ENCODE assay signal across 11 cellular contexts in genomic region chr21:29163381-29164115, GRCh38. TPM values are rescaled to one million over a fixed set of nuclear protein-coding genes. Genes with fewer than 3 reads are reported as not detected.
DNase-seq lines count a peak whose midpoint lies in the region; ATAC-seq and TF ChIP-seq lines count a peak whose summit lies in the region.
"Had no signal": no experiment of that assay in that cellular context is flagged by ENCODE, and none has a peak within 500 bp of the region (broad histone marks: within the 10 kb centered on the region; RNA-seq: fewer than 3 reads in every experiment).

No MANE protein-coding gene starts in this region.

- ATAC-seq in left lung (peak; percentile 43), GM21381 (IDR thresholded peaks at IDR 0.05; ENCODE audit: unreplicated experiment) (no peak), HG02852 (IDR thresholded peaks at IDR 0.05; ENCODE audit: unreplicated experiment) (no peak)
- ATAC-seq: natural killer cell treated with Interleukin-12 subunit alpha and Interleukin-12 subunit beta and Interleukin-15 and Interleukin-18, amount 100 ng/mL, for 72 hours had no signal

- H3K4me1 ChIP-seq in left lung (peaks cover 0 to 49% of the 10 kb centered on the region in 2 donors), tibial artery (peaks cover 0 to 30% (median 11%) of the 10 kb centered on the region in 4 donors), SJCRH30 (no peaks in the 10 kb centered on the region)

- TF ChIP-seq CTCF in brain microvascular endothelial cell (IDR thresholded peaks at IDR 0.05; ENCODE audit: low read depth, low read length, missing control alignments) (no peak), left lung (IDR thresholded peaks at IDR 0.05) (no peak), tibial artery (IDR thresholded peaks at IDR 0.05) (no peak)

- intact Hi-C loops in left lung (cut with DNase I), result loop anchor here in 1 of 2 donors (5.0 kb wide), 1 partner anchor 209 kb away; no protein-coding TSS in a partner anchor
- intact Hi-C loops in tibial artery (cut with DNase I; ENCODE audit: low total_unique reads), result loop anchor here (5.0 to 10.0 kb wide), 2 partner anchors 131 to 209 kb away; partner anchors contain the start of gene BACH1

- no peaks in the 10 kb centered on the region for H3K9me3 ChIP-seq in left lung
- no peaks in the 10 kb centered on the region for H3K9me3 ChIP-seq in tibial artery
- no peaks in the 10 kb centered on the region for H3K9me3 ChIP-seq in SJCRH30 (replicated peaks)

- DNase-seq in KBM-7, result peak; percentile 19
- no peak for DNase-seq in brain microvascular endothelial cell
- DNase-seq in left lung, result no peak
- DNase-seq in tibial artery, result no peak
- no peak for DNase-seq in SJCRH30
- DNase-seq in NCI-H748 treated with DMSO at 0.1 percent for 48 hours (lab: John Stamatoyannopoulos, UW), result no peak
- DNase-seq: activated gamma-delta T cell treated with Interleukin-2 at 50 U/mL for 16 hours, NCI-H187 treated with DMSO at 0.1 percent for 48 hours had no signal

- in situ Hi-C loops in KBM-7 (cut with MboI; ENCODE audit: low pct_unique_long_range_greater_than_20kb, low sequenced_read_pairs) (loop anchor here (25.0 kb wide), 1 partner anchor 199 kb away; no protein-coding TSS in a partner anchor), brain microvascular endothelial cell (cut with HindIII; ENCODE audit: low pct_ligation_motif_present, low sequenced_read_pairs) (no loop called here)

- peak overlapping the region; percentile 99 for H3K27ac ChIP-seq in brain microvascular endothelial cell
- peak overlapping the region; percentile 71 to 84 for H3K27ac ChIP-seq in left lung
- peak overlapping the region; percentile 71 to 84 for H3K27ac ChIP-seq in tibial artery
- H3K27ac ChIP-seq in SJCRH30, result no peak overlapping the region

- no peaks in the 10 kb centered on the region for H3K36me3 ChIP-seq in brain microvascular endothelial cell (replicated peaks)
- no peaks in the 10 kb centered on the region for H3K36me3 ChIP-seq in left lung
- no peaks in the 10 kb centered on the region for H3K36me3 ChIP-seq in tibial artery
- H3K36me3 ChIP-seq in SJCRH30, result peaks cover 12% of the 10 kb centered on the region

- no peaks in the 10 kb centered on the region for H3K27me3 ChIP-seq in brain microvascular endothelial cell (replicated peaks)
- no peaks in the 10 kb centered on the region for H3K27me3 ChIP-seq in left lung
- H3K27me3 ChIP-seq in tibial artery, result no peaks in the 10 kb centered on the region
- no peaks in the 10 kb centered on the region for H3K27me3 ChIP-seq in SJCRH30

- H3K4me3 ChIP-seq in brain microvascular endothelial cell (ENCODE audit: low read depth, low read length) (no peak overlapping the region), left lung (no peak overlapping the region), tibial artery (peak overlapping the region; percentile 16 to 21), SJCRH30 (no peak overlapping the region)

RNA-seq across cellular contexts. Expression of gene MAP3K7CL, which starts 33.1 kb away (rescaled TPM):
- total RNA-seq in left lung, result 1 to 10 TPM; 5.0 to 7.7 TPM
- total RNA-seq in SJCRH30 (2014; rRNA removed; shearing (Covaris generic)), result 20.2 and 24.0 TPM in 2 replicates

Comparison
In these comparisons a context has a peak if more than half of its experiments do, and no peak if none do; other contexts are left out.
1. H3K4me3 ChIP-seq: peak in tibial artery (2 of 2); none in brain microvascular endothelial cell (single experiment), left lung (0 of 2) and SJCRH30 (single experiment).